ENCODE assay signal across 28 cellular contexts in genomic region chr2:63780483-63781155, GRCh38.
DNase-seq lines count a peak whose midpoint lies in the region; ATAC-seq, FAIRE-seq and TF ChIP-seq lines count a peak whose summit lies in the region.
"Had no signal": no experiment of that assay in that cellular context is flagged by ENCODE, and none has a peak within 500 bp of the region (broad histone marks: within the 10 kb centered on the region; RNA-seq: fewer than 3 reads in every experiment).

No MANE protein-coding gene starts in this region.

- no peak for TF ChIP-seq CTCF in astrocyte (IDR thresholded peaks at IDR 0.05; ENCODE audit: insufficient read depth, low read depth, low read length)

- FAIRE-seq in astrocyte (lab: Jason Lieb, UNC): no peak
- FAIRE-seq: K562, keratinocyte, TTC549 had no signal

- no peaks in the 10 kb centered on the region for H3K79me2 ChIP-seq in astrocyte (ENCODE audit: insufficient read depth, low read length)

- no peak overlapping the region for H3K4me2 ChIP-seq in astrocyte (ENCODE audit: low read length)
- H3K4me2 ChIP-seq: BLaER1 had no signal

- no peak overlapping the region for H2AFZ ChIP-seq in astrocyte (ENCODE audit: low read depth, low read length)

- no peaks in the 10 kb centered on the region for H3K27me3 ChIP-seq in astrocyte (ENCODE audit: insufficient read depth, low read length)
- H3K27me3 ChIP-seq: BLaER1, gastrocnemius medialis had no signal

- H3K36me3 Mint-ChIP-seq in astrocyte (ENCODE audit: low read depth, unreplicated experiment): no peaks in the 10 kb centered on the region
- H3K36me3 Mint-ChIP-seq: naive B cell had no signal

- H3K4me3 ChIP-seq in astrocyte (ENCODE audit: insufficient read depth, low read depth, low read length): no peak overlapping the region
- H3K4me3 ChIP-seq: BLaER1, gastrocnemius medialis, K562 had no signal

- H3K4me3 Mint-ChIP-seq in astrocyte (ENCODE audit: unreplicated experiment): no peak overlapping the region
- H3K4me3 Mint-ChIP-seq: activated T-cell treated with anti-CD3 and anti-CD28 coated beads, Interleukin-2, amount 50 U/mL, for 72 hours; memory B cell; naive B cell; stimulated activated naive CD8-positive, alpha-beta T cell treated with anti-CD3 and anti-CD28 coated beads, Interleukin-15, amount 100 ng/mL, for 72 hours had no signal

- H3K27me3 Mint-ChIP-seq in astrocyte (ENCODE audit: low read depth, unreplicated experiment): no peaks in the 10 kb centered on the region
- H3K27me3 Mint-ChIP-seq: naive B cell; stimulated activated naive CD8-positive, alpha-beta T cell treated with anti-CD3 and anti-CD28 coated beads, Interleukin-15, amount 100 ng/mL, for 72 hours had no signal

- H3K9me3 ChIP-seq in astrocyte (ENCODE audit: insufficient read depth, low read depth, low read length): no peaks in the 10 kb centered on the region
- H3K9me3 ChIP-seq: BLaER1, Caco-2, gastrocnemius medialis had no signal

- H3K9ac ChIP-seq in astrocyte (ENCODE audit: low read length): no peak overlapping the region
- H3K9ac ChIP-seq: BLaER1 had no signal

- no peaks in the 10 kb centered on the region for H3K36me3 ChIP-seq in astrocyte (ENCODE audit: insufficient read depth, low read length)
- H3K36me3 ChIP-seq: BLaER1, gastrocnemius medialis had no signal

- no peaks in the 10 kb centered on the region for H4K20me1 ChIP-seq in astrocyte (ENCODE audit: insufficient read depth, low read length)
- H4K20me1 ChIP-seq: BLaER1 had no signal

- no peak overlapping the region for H3K27ac ChIP-seq in astrocyte (ENCODE audit: low read depth, low read length)
- H3K27ac ChIP-seq: 22Rv1, BLaER1, gastrocnemius medialis had no signal

- no peak overlapping the region for H3K27ac Mint-ChIP-seq in astrocyte (ENCODE audit: unreplicated experiment)
- H3K27ac Mint-ChIP-seq: activated T-cell treated with anti-CD3 and anti-CD28 coated beads, Interleukin-2, amount 50 U/mL, for 72 hours; memory B cell; stimulated activated naive CD8-positive, alpha-beta T cell treated with anti-CD3 and anti-CD28 coated beads, Interleukin-15, amount 100 ng/mL, for 72 hours had no signal

- no peaks in the 10 kb centered on the region for H3K9me3 Mint-ChIP-seq in astrocyte (ENCODE audit: unreplicated experiment)

- peaks cover 15% of the 10 kb centered on the region for H3K4me1 Mint-ChIP-seq in astrocyte (ENCODE audit: low read depth, unreplicated experiment)
- H3K4me1 Mint-ChIP-seq: memory B cell; naive B cell; stimulated activated naive CD8-positive, alpha-beta T cell treated with anti-CD3 and anti-CD28 coated beads, Interleukin-15, amount 100 ng/mL, for 72 hours had no signal

- no peaks in the 10 kb centered on the region for H3K4me1 ChIP-seq in astrocyte (ENCODE audit: insufficient read depth, low read length)
- H3K4me1 ChIP-seq: BLaER1, Caco-2 had no signal

- DNase-seq in NCI-H2107 treated with DMSO at 0.1 percent for 48 hours (lab: John Stamatoyannopoulos, UW; ENCODE audit: unreplicated experiment) (peak; percentile 4), NCI-H2107 (lab: John Stamatoyannopoulos, UW) (no peak), astrocyte (ENCODE audit: low read depth) (peak; percentile 23), inferior parietal cortex (ENCODE audit: extremely low spot score) (peak; percentile 18), superior temporal gyrus (ENCODE audit: extremely low spot score) (peak; percentile 60), DMS153 (lab: John Stamatoyannopoulos, UW) (no peak), left colon (no peak), dedifferentiated amniotic fluid mesenchymal stem cell (ENCODE audit: extremely low spot score) (no peak)
- DNase-seq: activated naive CD4-positive, alpha-beta T cell treated with anti-CD3 and anti-CD28 coated beads, Interleukin-2, amount 50 U/mL, for 16 hours; activated T-cell treated with anti-CD3 and anti-CD28 coated beads, Interleukin-2, amount 50 U/mL, for 72 hours; Caco-2; central memory CD4-positive, alpha-beta T cell; effector CD4-positive, alpha-beta T cell; erythroblast; gastrocnemius medialis; naive B cell; NCI-H146; NCI-H748 treated with DMSO at 0.1 percent for 48 hours; right cardiac atrium; Right ventricle myocardium superior; stimulated activated naive CD8-positive, alpha-beta T cell treated with anti-CD3 and anti-CD28 coated beads, Interleukin-15, amount 100 ng/mL, for 72 hours; trophoblast cell had no signal

- no peak for ATAC-seq in left colon
- ATAC-seq: activated T-cell treated with anti-CD3 and anti-CD28 coated beads, Interleukin-2, amount 50 U/mL, for 72 hours; gastrocnemius medialis; K562; right cardiac atrium; stimulated activated naive CD8-positive, alpha-beta T cell treated with anti-CD3 and anti-CD28 coated beads, Interleukin-15, amount 100 ng/mL, for 72 hours had no signal

- intact Hi-C loops in left colon (cut with DNase I, micrococcal nuclease): no loop called here

Comparison
In these comparisons a context has a peak if more than half of its experiments do, and no peak if none do; other contexts are left out.
1. DNase-seq: peak in NCI-H2107 treated with DMSO at 0.1 percent for 48 hours (single experiment), astrocyte (single experiment), inferior parietal cortex (single experiment) and superior temporal gyrus (single experiment); none in NCI-H2107 (single experiment), DMS153 (single experiment), left colon (0 of 2) and dedifferentiated amniotic fluid mesenchymal stem cell (single experiment).